Comparison of ENCODE assay signal across 12 cellular contexts in the genomic region with DNA sequence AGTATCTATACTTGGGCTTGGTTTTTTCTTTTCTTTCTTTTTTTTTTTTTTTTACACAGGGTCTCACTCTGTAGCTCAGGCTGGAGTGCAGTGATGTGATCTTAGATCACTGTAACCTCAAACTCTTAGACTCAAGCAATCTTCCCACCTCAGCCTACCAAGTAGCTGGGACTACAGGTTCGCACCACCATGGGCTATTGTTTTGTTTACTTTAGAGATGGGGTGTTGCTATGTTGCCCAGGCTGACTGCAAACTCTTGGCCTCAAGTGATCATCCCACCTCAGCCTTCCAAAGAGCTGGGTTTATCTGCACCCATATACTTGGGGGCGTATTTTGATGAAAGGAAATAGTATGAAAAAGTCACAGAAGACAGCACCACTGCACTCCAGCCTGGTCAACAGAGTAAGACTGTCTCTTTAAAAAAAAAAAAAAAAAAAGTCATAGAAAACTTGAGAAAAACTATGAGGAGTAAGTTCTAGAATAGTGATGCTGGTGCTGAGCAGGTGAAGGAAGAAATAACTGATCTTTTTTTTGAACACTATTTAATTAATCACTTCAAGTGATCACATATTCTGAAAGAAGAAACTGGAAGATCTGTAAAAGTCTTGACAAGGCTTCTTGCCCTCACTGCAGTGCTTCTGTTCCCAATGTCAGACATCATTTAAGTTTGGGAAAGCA. TPM values are rescaled to one million over a fixed set of nuclear protein-coding genes. Genes with fewer than 3 reads are reported as not detected.
DNase-seq lines count a peak whose midpoint lies in the region; ATAC-seq and TF ChIP-seq lines count a peak whose summit lies in the region.
"Had no signal": no experiment of that assay in that cellular context is flagged by ENCODE, and none has a peak within 500 bp of the region (broad histone marks: within the 10 kb centered on the region; RNA-seq: fewer than 3 reads in every experiment).

No MANE protein-coding gene starts in this region.

- CTCF ChIA-PET in activated CD4-positive, alpha-beta memory T cell treated with anti-CD3 and anti-CD28 coated beads for 36 hours (lab: Charles Lee) = interaction anchor here (0.6 to 1.3 kb wide), 4 partner anchors 17 to 274 kb away, joined by 3 to 6 read pairs (median 4); a partner anchor contains a TSS

- TF ChIP-seq CTCF in left ventricle myocardium inferior (IDR thresholded peaks at IDR 0.05; ENCODE audit: borderline replicate concordance) = no peak

- H3K4me1 ChIP-seq in left ventricle myocardium inferior = peaks cover 68% of the 10 kb centered on the region
- H3K4me1 ChIP-seq in thymus (ENCODE audit: control insufficient read depth, insufficient read depth, low read length) = peaks cover 16% of the 10 kb centered on the region

- ATAC-seq in left ventricle myocardium superior (no peak), GM21528 (IDR thresholded peaks at IDR 0.05; ENCODE audit: low FRiP score, unreplicated experiment) (no peak), HG03342 (IDR thresholded peaks at IDR 0.05; ENCODE audit: unreplicated experiment) (no peak)

- no peaks in the 10 kb centered on the region for H3K27me3 Mint-ChIP-seq in activated CD4-positive, alpha-beta memory T cell treated with anti-CD3 and anti-CD28 coated beads for 36 hours

- H3K36me3 ChIP-seq in left ventricle myocardium inferior (peaks cover 5% of the 10 kb centered on the region), thymus (ENCODE audit: control insufficient read depth, insufficient read depth) (no peaks in the 10 kb centered on the region)

- DNase-seq in left ventricle myocardium inferior = no peak
- no peak for DNase-seq in left ventricle myocardium superior
- DNase-seq in activated CD4-positive, alpha-beta memory T cell treated with anti-CD3 and anti-CD28 coated beads for 36 hours = no peak
- DNase-seq in epithelial cell of prostate (ENCODE audit: low read depth, low spot score) = no peak
- DNase-seq in HT-29 (ENCODE audit: low spot score) = no peak
- DNase-seq: effector CD4-positive, alpha-beta T cell; GF-D8 had no signal

- no peaks in the 10 kb centered on the region for H3K9me3 ChIP-seq in left ventricle myocardium inferior (replicated peaks)
- no peaks in the 10 kb centered on the region for H3K9me3 ChIP-seq in thymus (ENCODE audit: control insufficient read depth)

- POLR2A ChIA-PET in activated CD4-positive, alpha-beta memory T cell treated with anti-CD3 and anti-CD28 coated beads for 36 hours (lab: Charles Lee) = no interaction called here

- WGBS in thymus = 96% methylated on average over 2 of the region's 2 CpGs

- H3K9me3 Mint-ChIP-seq in activated CD4-positive, alpha-beta memory T cell treated with anti-CD3 and anti-CD28 coated beads for 36 hours = no peaks in the 10 kb centered on the region

- no peak overlapping the region for H3K4me3 ChIP-seq in left ventricle myocardium inferior
- H3K4me3 ChIP-seq in thymus (ENCODE audit: low read length) = no peak overlapping the region

- H3K27ac ChIP-seq in left ventricle myocardium inferior (replicated peaks) = peak overlapping the region; percentile 42
- H3K27ac ChIP-seq in epithelial cell of prostate = peak overlapping the region; percentile 90
- H3K27ac ChIP-seq in thymus (ENCODE audit: low read depth) = peak overlapping the region; percentile 60

- H3K4me3 Mint-ChIP-seq in activated CD4-positive, alpha-beta memory T cell treated with anti-CD3 and anti-CD28 coated beads for 36 hours = no peak overlapping the region

- H3K27me3 ChIP-seq in left ventricle myocardium inferior (ENCODE audit: low read depth) = no peaks in the 10 kb centered on the region
- H3K27me3 ChIP-seq in thymus (ENCODE audit: control insufficient read depth, insufficient read depth) = no peaks in the 10 kb centered on the region

- intact Hi-C loops in left ventricle myocardium inferior (cut with micrococcal nuclease) = no loop called here
- intact Hi-C loops in left ventricle myocardium superior (cut with micrococcal nuclease) = no loop called here
- intact Hi-C loops in activated CD4-positive, alpha-beta memory T cell treated with anti-CD3 and anti-CD28 coated beads for 36 hours (cut with micrococcal nuclease) = loop anchor here (1.0 to 2.0 kb wide), 3 partner anchors 17 to 66 kb away; a partner anchor contains a TSS

- H3K36me3 Mint-ChIP-seq in activated CD4-positive, alpha-beta memory T cell treated with anti-CD3 and anti-CD28 coated beads for 36 hours = peaks cover 5% of the 10 kb centered on the region

- H3K4me1 Mint-ChIP-seq in activated CD4-positive, alpha-beta memory T cell treated with anti-CD3 and anti-CD28 coated beads for 36 hours (ENCODE audit: low read depth) = peaks cover 52% of the 10 kb centered on the region

- peak overlapping the region; percentile 75 for H3K27ac Mint-ChIP-seq in activated CD4-positive, alpha-beta memory T cell treated with anti-CD3 and anti-CD28 coated beads for 36 hours

RNA-seq across cellular contexts. Expression of a gene that starts 53.8 kb away (rescaled TPM):
- total RNA-seq in left ventricle myocardium inferior = not detected
- not detected for total RNA-seq in left ventricle myocardium superior
- total RNA-seq in activated CD4-positive, alpha-beta memory T cell treated with anti-CD3 and anti-CD28 coated beads for 36 hours = under 1 TPM in 1 of 2 experiments, not detected in 1; 0.58 TPM
- 3.7 TPM for polyA plus RNA-seq in thymus
- not detected in 2 replicates for total RNA-seq in HT-29 (2014; rRNA removed; shearing (Covaris generic))
- total RNA-seq: omental fat pad had no signal
- polyA plus RNA-seq: BJ had no signal

RNA-seq across cellular contexts. Expression of a gene that starts 60.0 kb away (rescaled TPM):
- total RNA-seq in left ventricle myocardium inferior = 12.9 TPM
- total RNA-seq in left ventricle myocardium superior = 10.1 TPM
- total RNA-seq in activated CD4-positive, alpha-beta memory T cell treated with anti-CD3 and anti-CD28 coated beads for 36 hours = 10 to 100 TPM; 27.5 to 29.7 TPM
- polyA plus RNA-seq in thymus = 41.2 TPM
- 68.9 and 89.2 TPM in 2 replicates for total RNA-seq in HT-29 (2014; rRNA removed; shearing (Covaris generic))
